8 cellular contexts compared by ENCODE assay signal in genomic region chr16:27202923-27203428, GRCh38. TPM values are rescaled to one million over a fixed set of nuclear protein-coding genes. Genes with fewer than 3 reads are reported as not detected.
DNase-seq lines count a peak whose midpoint lies in the region; ATAC-seq, FAIRE-seq and TF ChIP-seq lines count a peak whose summit lies in the region.

No MANE protein-coding gene starts in this region.

- peak overlapping the region; percentile 93 for H3K4me3 Mint-ChIP-seq in activated CD4-positive, alpha-beta T cell treated with anti-CD3 and anti-CD28 coated beads, Interleukin-2, amount 10 ng/mL, durations not matched to agents 24 days and 14 days

- H3K9ac ChIP-seq in HepG2 (ENCODE audit: insufficient read depth, low read depth, low read length): peak overlapping the region; percentile 98

- DNase-seq in activated CD4-positive, alpha-beta T cell treated with anti-CD3 and anti-CD28 coated beads, Interleukin-2, amount 10 ng/mL, durations not matched to agents 24 days and 14 days: no peak
- DNase-seq in activated CD4-positive, alpha-beta T cell treated with anti-CD3 and anti-CD28 coated beads, Interleukin-2, amount 50 U/mL, for 4 hours: no peak
- no peak for DNase-seq in ascending aorta (ENCODE audit: low spot score in 2 of 2)
- DNase-seq in HepG2 (ENCODE audit: low spot score): no peak
- DNase-seq in thoracic aorta (ENCODE audit: low spot score): no peak
- no peak for DNase-seq in D341Med (ENCODE audit: low spot score)
- DNase-seq in NCI-H774 (lab: John Stamatoyannopoulos, UW): no peak

- peaks cover 8% of the 10 kb centered on the region for H3K36me3 Mint-ChIP-seq in activated CD4-positive, alpha-beta T cell treated with anti-CD3 and anti-CD28 coated beads, Interleukin-2, amount 10 ng/mL, durations not matched to agents 24 days and 14 days (ENCODE audit: low read depth)

- ATAC-seq in HepG2 (no peak), thoracic aorta (ENCODE audit: insufficient number of reproducible peaks, low FRiP score, low read depth) (no peak), GM21786 (IDR thresholded peaks at IDR 0.05; ENCODE audit: unreplicated experiment) (no peak)

- POLR2A ChIA-PET in HepG2 (lab: Yijun Ruan, JAX): interaction anchor here (0.6 to 2.1 kb wide), 39 partner anchors 8 to 525 kb away, joined by 3 to 34 read pairs (median 5); partner anchors contain the start of genes GTF3C1, KATNIP and NSMCE1

- peak overlapping the region; percentile 100 for H3K27ac Mint-ChIP-seq in activated CD4-positive, alpha-beta T cell treated with anti-CD3 and anti-CD28 coated beads, Interleukin-2, amount 10 ng/mL, durations not matched to agents 24 days and 14 days

- H3K4me2 ChIP-seq in HepG2 (ENCODE audit: low read depth, low read length): peak overlapping the region; percentile 88

- H3K27me3 Mint-ChIP-seq in activated CD4-positive, alpha-beta T cell treated with anti-CD3 and anti-CD28 coated beads, Interleukin-2, amount 10 ng/mL, durations not matched to agents 24 days and 14 days: peaks cover 2% of the 10 kb centered on the region

- no peak overlapping the region for H2AFZ ChIP-seq in HepG2 (ENCODE audit: low read length)

- in situ Hi-C loops in HepG2 (cut with HindIII; ENCODE audit: extremely low pct_ligation_motif_present, low pct_unique_long_range_greater_than_20kb): no loop called here

- BruUV-seq in HepG2 (replicated peaks; lab: Mats Ljungman, UMichigan): TSS peak; percentile 96

- no peak for TF ChIP-seq RAD21 in HepG2 (CRISPR knock-in tag; IDR thresholded peaks at IDR 0.05)

- TF ChIP-seq POLR2A in HepG2 (IDR thresholded peaks at IDR 0.05; ENCODE audit: insufficient read depth in 1 of 2, low read depth in 2 of 2, low read length in 2 of 2): no peak

- no peaks in the 10 kb centered on the region for H3K27me3 ChIP-seq in ascending aorta
- H3K27me3 ChIP-seq in HepG2 (ENCODE audit: control insufficient read depth in 1 of 2, insufficient read depth in 2 of 2, low read length in 2 of 2): no peaks in the 10 kb centered on the region; a peak in 1 of 5 replicates
- H3K27me3 ChIP-seq in thoracic aorta (replicated peaks; ENCODE audit: insufficient read depth): no peaks in the 10 kb centered on the region

- H3K4me1 ChIP-seq in ascending aorta (peaks cover 5 to 11% of the 10 kb centered on the region in 2 donors), HepG2 (ENCODE audit: insufficient read depth, low read length) (peaks cover 37% of the 10 kb centered on the region), thoracic aorta (ENCODE audit: control insufficient read depth in 1 of 2, low read depth in 2 of 2) (peaks cover 3 to 12% of the 10 kb centered on the region in 2 donors)

- H3K27ac ChIP-seq in ascending aorta (peak overlapping the region; percentile 95 to 99), HepG2 (ENCODE audit: extremely low read length, insufficient read depth, low read length) (peak overlapping the region; percentile 97), thoracic aorta (peak overlapping the region; percentile 86 to 89)

- H3K79me2 ChIP-seq in HepG2 (ENCODE audit: insufficient read depth, low read length): peaks cover 5% of the 10 kb centered on the region

- H3K4me3 ChIP-seq in ascending aorta: peak overlapping the region; percentile 62 to 88
- H3K4me3 ChIP-seq in HepG2 (replicated peaks in 1 of 3; ENCODE audit: insufficient read depth in 1 of 3, low read depth in 2 of 3, low read length in 3 of 3): peak overlapping the region; percentile 67 to 93 (median 90)
- peak overlapping the region; percentile 77 for H3K4me3 ChIP-seq in thoracic aorta

- peaks cover 57% of the 10 kb centered on the region for H3K4me1 Mint-ChIP-seq in activated CD4-positive, alpha-beta T cell treated with anti-CD3 and anti-CD28 coated beads, Interleukin-2, amount 10 ng/mL, durations not matched to agents 24 days and 14 days

- H3K9me3 Mint-ChIP-seq in activated CD4-positive, alpha-beta T cell treated with anti-CD3 and anti-CD28 coated beads, Interleukin-2, amount 10 ng/mL, durations not matched to agents 24 days and 14 days: peaks cover 4% of the 10 kb centered on the region

- no peak for FAIRE-seq in HepG2 (lab: Jason Lieb, UNC)

- H3K36me3 ChIP-seq in ascending aorta: no peaks in the 10 kb centered on the region
- no peaks in the 10 kb centered on the region for H3K36me3 ChIP-seq in HepG2 (replicated peaks in 1 of 2; ENCODE audit: control insufficient read depth in 1 of 2, insufficient read depth in 2 of 2, low read length in 2 of 2)
- H3K36me3 ChIP-seq in thoracic aorta: no peaks in the 10 kb centered on the region

- TF ChIP-seq CTCF in ascending aorta (IDR thresholded peaks at IDR 0.05): no peak
- no peak for TF ChIP-seq CTCF in HepG2 (CRISPR knock-in tag; IDR thresholded peaks at IDR 0.05)
- TF ChIP-seq CTCF in thoracic aorta (IDR thresholded peaks at IDR 0.05): no peak

- no peaks in the 10 kb centered on the region for H4K20me1 ChIP-seq in HepG2 (ENCODE audit: insufficient read depth, low read length)

- no peak for TF ChIP-seq EP300 in HepG2 (IDR thresholded peaks at IDR 0.05; ENCODE audit: low read depth in 2 of 2, low read length in 2 of 2)
- no peak for TF ChIP-seq EP300 in HepG2 (CRISPR knock-in tag; IDR thresholded peaks at IDR 0.05; ENCODE audit: borderline replicate concordance)

- intact Hi-C loops in activated CD4-positive, alpha-beta T cell treated with anti-CD3 and anti-CD28 coated beads, Interleukin-2, amount 10 ng/mL, durations not matched to agents 24 days and 14 days (cut with micrococcal nuclease): loop anchor here (1.0 to 10.0 kb wide), 5 partner anchors 24 to 342 kb away; partner anchors contain the start of gene GTF3C1
- intact Hi-C loops in ascending aorta (cut with DNase I) (loop anchor here (5.0 to 10.0 kb wide), 2 partner anchors 374 to 1352 kb away; partner anchors contain the start of gene SGF29), HepG2 (cut with micrococcal nuclease; ENCODE audit: unreplicated experiment) (no loop called here)

- no peaks in the 10 kb centered on the region for H3K9me3 ChIP-seq in ascending aorta
- no peaks in the 10 kb centered on the region for H3K9me3 ChIP-seq in HepG2 (ENCODE audit: low read length)
- no peaks in the 10 kb centered on the region for H3K9me3 ChIP-seq in thoracic aorta

- CTCF ChIA-PET in HepG2 (lab: Yijun Ruan, JAX; ENCODE audit: low intra/inter-chr PET ratio, low total read pairs): no interaction called here

- WGBS in HepG2 (ENCODE audit: low lambda C conversion rate): 31% methylated on average over 11 of the region's 11 CpGs

TF ChIP-seq in HepG2, 621 proteins besides CTCF, POLR2A, EP300 and RAD21 (continues in another document):
- TF ChIP-seq HMGA1 (CRISPR knock-in tag; conservative IDR thresholded peaks at IDR 0.05): no peak
- peak; percentile 44; the same call in 1 of the 2 replicates for TF ChIP-seq ARNTL (CRISPR knock-in tag; IDR thresholded peaks at IDR 0.05)
- TF ChIP-seq ZNF558 (CRISPR knock-in tag; IDR thresholded peaks at IDR 0.05; ENCODE audit: borderline replicate concordance): 0 out of 2 replicates have a peak, but pooled peaks have one; percentile 10
- no peak for TF ChIP-seq ZNF501 (CRISPR knock-in tag; IDR thresholded peaks at IDR 0.05)
- 0 out of 2 replicates have a peak, but pooled peaks have one; percentile 3 for TF ChIP-seq ZNF12 (CRISPR knock-in tag; IDR thresholded peaks at IDR 0.05)
- no peak for TF ChIP-seq FOXA3 (CRISPR knock-in tag; IDR thresholded peaks at IDR 0.05)
- 0 out of 2 replicates have a peak, but pooled peaks have one; percentile 68 for TF ChIP-seq ZNF570 (CRISPR knock-in tag; IDR thresholded peaks at IDR 0.05; ENCODE audit: borderline replicate concordance)
- TF ChIP-seq PAWR (CRISPR knock-in tag; IDR thresholded peaks at IDR 0.05; ENCODE audit: borderline replicate concordance): 0 out of 2 replicates have a peak, but pooled peaks have one; percentile 64
- TF ChIP-seq NR2F1 (CRISPR knock-in tag; IDR thresholded peaks at IDR 0.05): no peak
- no peak for TF ChIP-seq GABPB1 (CRISPR knock-in tag; IDR thresholded peaks at IDR 0.05)
- no peak for TF ChIP-seq SP2 (CRISPR knock-in tag; IDR thresholded peaks at IDR 0.05)
- peak; percentile 85 for TF ChIP-seq ZNF629 (CRISPR knock-in tag; conservative IDR thresholded peaks at IDR 0.05)

RNA-seq across cellular contexts. Expression of gene KDM8, which starts 0.3 kb away (rescaled TPM):
- 11.0 and 13.6 TPM in 2 replicates for total RNA-seq in activated CD4-positive, alpha-beta T cell treated with anti-CD3 and anti-CD28 coated beads, Interleukin-2, amount 10 ng/mL, durations not matched to agents 24 days and 14 days
- 55.5 TPM for total RNA-seq in ascending aorta
- 5.2 and 8.6 TPM in 2 replicates for total RNA-seq in HepG2 (2016; rRNA removed; fragmentation: Illumina TruSeq; extraction: Trizol)
- total RNA-seq in HepG2 (2016; cell fraction: cytosol; rRNA removed; fragmentation: Illumina TruSeq; extraction: Trizol; ENCODE audit: low read depth): 4.8 and 8.6 TPM in 2 replicates
- total RNA-seq in HepG2 (2016; cell fraction: insoluble cytoplasmic fraction; rRNA removed; fragmentation: Illumina TruSeq; extraction: Trizol): 6.8 and 8.9 TPM in 2 replicates
- 5.4 and 6.5 TPM in 2 replicates for total RNA-seq in HepG2 (2016; cell fraction: membrane; rRNA removed; fragmentation: Illumina TruSeq; extraction: Trizol)
- total RNA-seq in HepG2 (2016; cell fraction: nucleus; rRNA removed; fragmentation: Illumina TruSeq; extraction: Trizol): 10.5 and 11.8 TPM in 2 replicates
- polyA plus RNA-seq in HepG2 (2011; rRNA removed): 3.3 and 4.0 TPM in 2 replicates
- 1.7 and 1.8 TPM in 2 replicates for polyA plus RNA-seq in HepG2 (2011; cell fraction: cytosol; rRNA removed)
- polyA plus RNA-seq in HepG2 (2011; cell fraction: nucleus; rRNA removed): 18.0 and 23.0 TPM in 2 replicates
- 3.3 and 3.7 TPM in 2 replicates for polyA plus RNA-seq in HepG2 (2012)
- 1.4 and 2.0 TPM in 2 replicates for polyA plus RNA-seq in HepG2 (2016; cell fraction: cytosol; fragmentation: Illumina TruSeq; extraction: Trizol; ENCODE audit: low read depth)
- 8.2 and 9.2 TPM in 2 replicates for polyA plus RNA-seq in HepG2 (2016; cell fraction: insoluble cytoplasmic fraction; fragmentation: Illumina TruSeq; extraction: Trizol; ENCODE audit: low read depth)
- polyA plus RNA-seq in HepG2 (2016; cell fraction: membrane; fragmentation: Illumina TruSeq; extraction: Trizol; ENCODE audit: low read depth): 2.7 and 2.8 TPM in 2 replicates
- polyA plus RNA-seq in HepG2 (2016; cell fraction: nucleus; fragmentation: Illumina TruSeq; extraction: Trizol; ENCODE audit: insufficient read depth, low read depth): 14.1 and 16.6 TPM in 2 replicates
- 8.5 and 15.7 TPM in 2 replicates for polyA minus RNA-seq in HepG2 (2011; rRNA and poly(A)+ RNA removed; ENCODE audit: low replicate concordance)
- 1.7 and 2.4 TPM in 2 replicates for polyA minus RNA-seq in HepG2 (2011; cell fraction: cytosol; rRNA and poly(A)+ RNA removed)
- 13.1 and 14.7 TPM in 2 replicates for polyA minus RNA-seq in HepG2 (2011; cell fraction: nucleus; rRNA and poly(A)+ RNA removed)
- 1 to 10 TPM; 1.5 to 9.0 TPM for total RNA-seq in thoracic aorta
